19 cellular contexts compared by ENCODE assay signal in the genomic region with DNA sequence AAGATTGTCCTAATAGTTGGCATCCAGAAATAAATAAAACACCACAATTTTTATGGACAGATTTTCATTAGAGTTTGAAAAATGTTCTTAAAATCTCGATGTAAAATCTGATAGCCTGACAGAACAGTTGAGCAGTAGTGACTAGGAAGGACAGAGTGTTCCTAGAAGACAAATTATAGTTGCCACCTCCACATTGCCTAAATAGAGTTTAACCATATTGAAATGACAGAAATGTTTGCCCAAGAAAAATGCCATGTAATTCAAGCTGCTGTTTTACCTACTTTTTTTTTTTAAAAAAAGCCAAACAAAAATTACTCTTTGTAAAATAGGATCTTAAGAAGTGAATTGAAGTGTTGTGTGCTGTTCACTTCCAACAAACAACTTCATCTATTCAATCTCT. TPM values are rescaled to one million over a fixed set of nuclear protein-coding genes. Genes with fewer than 3 reads are reported as not detected.
A peak's percentile ranks its signal among the peaks of the same experiment; 100 is the strongest.
DNase-seq lines count a peak whose midpoint lies in the region; ATAC-seq, FAIRE-seq and TF ChIP-seq lines count a peak whose summit lies in the region.
"Had no signal": no experiment of that assay in that cellular context is flagged by ENCODE, and none has a peak within 500 bp of the region (broad histone marks: within the 10 kb centered on the region; RNA-seq: fewer than 3 reads in every experiment).

No MANE protein-coding gene starts in this region.

- FAIRE-seq in astrocyte (lab: Jason Lieb, UNC): peak; percentile 13
- FAIRE-seq: H1, HepG2 had no signal

- 41 to 60% methylated on average over 1 of the region's 1 CpG for WGBS in sigmoid colon, 2 donors

- H2AFZ ChIP-seq in Loucy (ENCODE audit: low read length): peak overlapping the region; percentile 33; the same call in 1 of the 2 replicates
- no peak overlapping the region for H2AFZ ChIP-seq in astrocyte (ENCODE audit: low read depth, low read length)
- H2AFZ ChIP-seq in osteoblast (ENCODE audit: low read length): peak overlapping the region; percentile 4

- no peaks in the 10 kb centered on the region for H3K27me3 Mint-ChIP-seq in astrocyte (ENCODE audit: low read depth, unreplicated experiment)

- H3K27me3 ChIP-seq in Loucy (ENCODE audit: insufficient read depth, low read length, poor library complexity, severe bottlenecking): no peaks in the 10 kb centered on the region
- no peaks in the 10 kb centered on the region for H3K27me3 ChIP-seq in astrocyte (ENCODE audit: insufficient read depth, low read length)
- no peaks in the 10 kb centered on the region for H3K27me3 ChIP-seq in osteoblast (ENCODE audit: insufficient read depth, low read length)
- no peaks in the 10 kb centered on the region for H3K27me3 ChIP-seq in sigmoid colon
- H3K27me3 ChIP-seq: BLaER1, Peyer's patch had no signal

- no peaks in the 10 kb centered on the region for H4K20me1 ChIP-seq in Loucy (ENCODE audit: insufficient read depth, low read length, poor library complexity, severe bottlenecking)
- no peaks in the 10 kb centered on the region for H4K20me1 ChIP-seq in astrocyte (ENCODE audit: insufficient read depth, low read length)
- no peaks in the 10 kb centered on the region for H4K20me1 ChIP-seq in osteoblast (ENCODE audit: insufficient read depth, low read length)
- H4K20me1 ChIP-seq: BLaER1 had no signal

- intact Hi-C loops in sigmoid colon (cut with DNase I): loop anchor here (5.0 kb wide), 1 partner anchor 73 kb away; no protein-coding TSS in a partner anchor

- H3K79me2 ChIP-seq in Loucy (ENCODE audit: insufficient read depth, low read length) (no peaks in the 10 kb centered on the region), astrocyte (ENCODE audit: insufficient read depth, low read length) (no peaks in the 10 kb centered on the region), osteoblast (ENCODE audit: insufficient read depth, low read length) (peaks cover 7% of the 10 kb centered on the region)

- H3K27ac ChIP-seq in astrocyte (ENCODE audit: low read depth, low read length) (no peak overlapping the region), osteoblast (ENCODE audit: low read depth, low read length) (peak overlapping the region; percentile 86), sigmoid colon (no peak overlapping the region)
- H3K27ac ChIP-seq: BLaER1, Peyer's patch had no signal

- DNase-seq in Ammon's horn (ENCODE audit: low spot score): peak; percentile 5
- no peak for DNase-seq in astrocyte (ENCODE audit: low read depth)
- DNase-seq in osteoblast (ENCODE audit: insufficient read length, low spot score, missing footprints): no peak
- DNase-seq in sigmoid colon: no peak
- no peak for DNase-seq in activated CD8-positive, alpha-beta memory T cell treated with anti-CD3 and anti-CD28 coated beads for 24 hours
- no peak for DNase-seq in iPS-NIHi11 (ENCODE audit: low spot score)
- DNase-seq: CD8-positive, alpha-beta memory T cell; Karpas-422; NCI-H1930; NCI-H2171; NCI-H446 treated with DMSO at 0.1 percent for 48 hours; NCI-H774; Peyer's patch; Right ventricle myocardium superior had no signal

- H3K4me3 ChIP-seq in Loucy (ENCODE audit: low read length, poor library complexity, severe bottlenecking) (no peak overlapping the region), astrocyte (ENCODE audit: insufficient read depth, low read depth, low read length) (no peak overlapping the region), osteoblast (ENCODE audit: insufficient read depth, low read length) (no peak overlapping the region), sigmoid colon (no peak overlapping the region)
- H3K4me3 ChIP-seq: BLaER1, Peyer's patch had no signal

- H3K9me3 Mint-ChIP-seq in astrocyte (ENCODE audit: unreplicated experiment): no peaks in the 10 kb centered on the region
- H3K9me3 Mint-ChIP-seq: CD8-positive, alpha-beta memory T cell had no signal

- no peak overlapping the region for H3K27ac Mint-ChIP-seq in astrocyte (ENCODE audit: unreplicated experiment)
- H3K27ac Mint-ChIP-seq: CD8-positive, alpha-beta memory T cell had no signal

- no peaks in the 10 kb centered on the region for H3K9me2 ChIP-seq in Loucy (replicated peaks; ENCODE audit: low read depth, low read length)

- no peaks in the 10 kb centered on the region for H3K9me3 ChIP-seq in Loucy (ENCODE audit: insufficient read depth, low read depth, low read length)
- no peaks in the 10 kb centered on the region for H3K9me3 ChIP-seq in astrocyte (ENCODE audit: insufficient read depth, low read depth, low read length)
- no peaks in the 10 kb centered on the region for H3K9me3 ChIP-seq in osteoblast (ENCODE audit: low read depth, low read length)
- no peaks in the 10 kb centered on the region for H3K9me3 ChIP-seq in sigmoid colon
- H3K9me3 ChIP-seq: BLaER1, Peyer's patch had no signal

- H3K4me2 ChIP-seq in Loucy (ENCODE audit: low read depth, low read length, poor library complexity, severe bottlenecking): no peak overlapping the region
- no peak overlapping the region for H3K4me2 ChIP-seq in astrocyte (ENCODE audit: low read length)
- no peak overlapping the region for H3K4me2 ChIP-seq in osteoblast (ENCODE audit: insufficient read depth, low read length)
- H3K4me2 ChIP-seq: BLaER1 had no signal

- no peak overlapping the region for H3K4me3 Mint-ChIP-seq in astrocyte (ENCODE audit: unreplicated experiment)
- H3K4me3 Mint-ChIP-seq: CD8-positive, alpha-beta memory T cell had no signal

- no peak for TF ChIP-seq EP300 in sigmoid colon (IDR thresholded peaks at IDR 0.05)

- H3K9ac ChIP-seq in Loucy (ENCODE audit: low read depth, low read length, poor library complexity, severe bottlenecking) (no peak overlapping the region), astrocyte (ENCODE audit: low read length) (no peak overlapping the region)
- H3K9ac ChIP-seq: BLaER1 had no signal

- peaks cover 7% of the 10 kb centered on the region for H3K4me1 Mint-ChIP-seq in astrocyte (ENCODE audit: low read depth, unreplicated experiment)

- no peaks in the 10 kb centered on the region for H3K36me3 Mint-ChIP-seq in astrocyte (ENCODE audit: low read depth, unreplicated experiment)

- H3K36me3 ChIP-seq in Loucy (ENCODE audit: insufficient read depth, low read length) (no peaks in the 10 kb centered on the region), astrocyte (ENCODE audit: insufficient read depth, low read length) (no peaks in the 10 kb centered on the region), osteoblast (ENCODE audit: insufficient read depth, low read length) (no peaks in the 10 kb centered on the region), sigmoid colon (no peaks in the 10 kb centered on the region)
- H3K36me3 ChIP-seq: BLaER1, Peyer's patch had no signal

- H3K4me1 ChIP-seq in Loucy (ENCODE audit: insufficient read depth, low read length, poor library complexity, severe bottlenecking) (no peaks in the 10 kb centered on the region), astrocyte (ENCODE audit: insufficient read depth, low read length) (peaks cover 9% of the 10 kb centered on the region), osteoblast (ENCODE audit: insufficient read depth, low read length) (peaks cover 52% of the 10 kb centered on the region), sigmoid colon (no peaks in the 10 kb centered on the region)
- H3K4me1 ChIP-seq: Peyer's patch had no signal

- H3F3A ChIP-seq in Loucy (ENCODE audit: low read depth): no peaks in the 10 kb centered on the region

- TF ChIP-seq POLR2A in sigmoid colon (IDR thresholded peaks at IDR 0.05): no peak

- no peak for ATAC-seq in HG02623 (IDR thresholded peaks at IDR 0.05; ENCODE audit: unreplicated experiment)
- ATAC-seq: HepG2 had no signal

- TF ChIP-seq CTCF in Loucy (conservative IDR thresholded peaks at IDR 0.05; ENCODE audit: low read length) (no peak), astrocyte (IDR thresholded peaks at IDR 0.05; ENCODE audit: insufficient read depth, low read depth, low read length) (no peak), osteoblast (IDR thresholded peaks at IDR 0.05; ENCODE audit: extremely low read depth, low read depth, low read length) (no peak), sigmoid colon (IDR thresholded peaks at IDR 0.05) (no peak)

RNA-seq across cellular contexts. Expression of a gene that starts 8.9 kb away (rescaled TPM):
- total RNA-seq in astrocyte: 48.2 and 56.9 TPM in 2 replicates
- 106 and 125 TPM in 2 replicates for total RNA-seq in osteoblast
- total RNA-seq in sigmoid colon: 10 to 100 TPM; 49.2 to 54.3 (median 52.0) TPM
- 10 to 100 TPM; 15.0 to 24.2 (median 21.5) TPM for polyA plus RNA-seq in sigmoid colon

RNA-seq across cellular contexts. Expression of a gene that starts 25.3 kb away (rescaled TPM):
- total RNA-seq in astrocyte (0.11 and 0.14 TPM in 2 replicates), osteoblast (1.5 and 1.8 TPM in 2 replicates), sigmoid colon (not detected)
- polyA plus RNA-seq in sigmoid colon: 1 to 10 TPM in 1 of 3 donors, under 1 TPM in 2; 0.23 to 1.6 (median 0.60) TPM
- total RNA-seq: CD8-positive, alpha-beta memory T cell; H1; HepG2 had no signal
- polyA plus RNA-seq: CD8-positive, alpha-beta memory T cell; H1; HepG2 had no signal
